In genomic region chr17:78224226-78225087, GRCh38 we compare ENCODE assay signal across 18 cellular contexts. TPM values are rescaled to one million over a fixed set of nuclear protein-coding genes. Genes with fewer than 3 reads are reported as not detected.
DNase-seq lines count a peak whose midpoint lies in the region; ATAC-seq and TF ChIP-seq lines count a peak whose summit lies in the region.
"Had no signal": no experiment of that assay in that cellular context is flagged by ENCODE, and none has a peak within 500 bp of the region (broad histone marks: within the 10 kb centered on the region; RNA-seq: fewer than 3 reads in every experiment).

No MANE protein-coding gene starts in this region.

- DNase-seq in DMS 273 treated with DMSO at 0.1 percent for 48 hours (lab: John Stamatoyannopoulos, UW), result peak; percentile 71
- peak; percentile 89 for DNase-seq in SK-N-SH
- peak; percentile 6 for DNase-seq in fibroblast of peridontal ligament (ENCODE audit: extremely low read depth)
- DNase-seq in osteoblast (ENCODE audit: insufficient read length, low spot score, missing footprints), result peak; percentile 70
- no peak for DNase-seq in NCI-H774 (lab: John Stamatoyannopoulos, UW)
- DNase-seq in T-helper 2 cell, result no peak
- no peak for DNase-seq in PC-3
- DNase-seq: activated CD4-positive, alpha-beta T cell treated with anti-CD3 and anti-CD28 coated beads for 48 hours; activated T-cell treated with anti-CD3 and anti-CD28 coated beads, Interleukin-2, amount 50 U/mL, for 48 hours; H7; left ventricle myocardium superior; small intestine; stimulated activated naive CD8-positive, alpha-beta T cell treated with anti-CD3 and anti-CD28 coated beads, Interleukin-15, Interleukin-2, amounts not matched to agents 100 U/mL and 50 U/mL, for 24 hours had no signal

- peak; percentile 37 for TF ChIP-seq RAD21 in SK-N-SH (IDR thresholded peaks at IDR 0.05; ENCODE audit: low read length)

- intact Hi-C loops in PC-3 (cut with micrococcal nuclease), result no loop called here

- H3K4me2 ChIP-seq in SK-N-SH (peak overlapping the region; percentile 38; the same call in 1 of the 2 replicates), osteoblast (ENCODE audit: insufficient read depth, low read length) (no peak overlapping the region), PC-3 (ENCODE audit: low read length) (no peak overlapping the region)
- H3K4me2 ChIP-seq: hepatocyte, KMS-11, neural progenitor cell had no signal

- TF ChIP-seq CTCF in SK-N-SH (IDR thresholded peaks at IDR 0.05) (no peak), osteoblast (IDR thresholded peaks at IDR 0.05; ENCODE audit: extremely low read depth, low read depth, low read length) (no peak), PC-3 (conservative IDR thresholded peaks at IDR 0.05; ENCODE audit: low read depth, low read length) (no peak)

- H3K79me2 ChIP-seq in SK-N-SH (ENCODE audit: insufficient read depth) (peaks cover 22% of the 10 kb centered on the region; the same call in 1 of the 2 replicates), osteoblast (ENCODE audit: insufficient read depth, low read length) (peaks cover 7% of the 10 kb centered on the region), PC-3 (ENCODE audit: low read length) (peaks cover 13% of the 10 kb centered on the region)
- H3K79me2 ChIP-seq: hepatocyte had no signal

- H2AFZ ChIP-seq in SK-N-SH (ENCODE audit: low read depth), result peak overlapping the region; percentile 73
- H2AFZ ChIP-seq in osteoblast (ENCODE audit: low read length), result peak overlapping the region; percentile 91
- no peak overlapping the region for H2AFZ ChIP-seq in PC-3 (ENCODE audit: low read length)
- H2AFZ ChIP-seq: hepatocyte, neural progenitor cell had no signal

- no peaks in the 10 kb centered on the region for H3K9me3 ChIP-seq in SK-N-SH
- H3K9me3 ChIP-seq in osteoblast (ENCODE audit: low read depth, low read length), result no peaks in the 10 kb centered on the region
- no peaks in the 10 kb centered on the region for H3K9me3 ChIP-seq in PC-3 (ENCODE audit: low read length)

- H3K36me3 ChIP-seq in SK-N-SH (replicated peaks in 1 of 2; ENCODE audit: control insufficient read depth in 1 of 2, insufficient read depth in 2 of 2, low read length in 1 of 2) (peaks cover 5 to 6% of the 10 kb centered on the region in 2 experiments), osteoblast (ENCODE audit: insufficient read depth, low read length) (peaks cover 31% of the 10 kb centered on the region), PC-3 (ENCODE audit: low read depth, low read length) (peaks cover 37% of the 10 kb centered on the region)
- H3K36me3 ChIP-seq: neural progenitor cell had no signal

- 61% methylated on average over 25 of the region's 27 CpGs for WGBS in SK-N-SH (ENCODE audit: low lambda C conversion rate)

- no TSS peak for BruUV-seq in PC-3 (replicated peaks; lab: Mats Ljungman, UMichigan)

- no peak for ATAC-seq in HG03520 (IDR thresholded peaks at IDR 0.05; ENCODE audit: unreplicated experiment)
- no peak for ATAC-seq in PC-3
- ATAC-seq: esophagus mucosa; left ventricle myocardium superior; stimulated activated naive CD8-positive, alpha-beta T cell treated with anti-CD3 and anti-CD28 coated beads, Interleukin-15, Interleukin-2, amounts not matched to agents 100 U/mL and 50 U/mL, for 24 hours had no signal

- TF ChIP-seq EP300 in SK-N-SH (IDR thresholded peaks at IDR 0.05; ENCODE audit: borderline replicate concordance in 1 of 2, low read depth in 1 of 2, low read length in 1 of 2), result peak in 1 of 2 experiments; percentile 46; a peak in 1 of 4 replicates

- H3K27ac ChIP-seq in SK-N-SH (ENCODE audit: low read depth in 2 of 2, low read length in 1 of 2) (peak overlapping the region; percentile 24 to 98; a peak in 3 of 4 replicates), osteoblast (ENCODE audit: low read depth, low read length) (no peak overlapping the region), PC-3 (ENCODE audit: low read length) (no peak overlapping the region)
- H3K27ac ChIP-seq: hepatocyte, KMS-11, neural progenitor cell had no signal

- H4K20me1 ChIP-seq in SK-N-SH (ENCODE audit: insufficient read depth) (peaks cover under 1% of the 10 kb centered on the region; the same call in 1 of the 2 replicates), osteoblast (ENCODE audit: insufficient read depth, low read length) (no peaks in the 10 kb centered on the region), PC-3 (ENCODE audit: low read length) (peaks cover 10% of the 10 kb centered on the region; the same call in 1 of the 2 replicates)

- CTCF ChIA-PET in SK-N-SH (lab: Yijun Ruan, JAX), result interaction anchor here (0.9 to 13.9 kb wide), 12 partner anchors 24 to 211 kb away, joined by 3 to 196 read pairs (median 4); partner anchors contain the start of genes AFMID and TK1
- CTCF ChIA-PET in PC-3 (lab: Charles Lee), result no interaction called here

- H3K27me3 ChIP-seq in SK-N-SH (ENCODE audit: insufficient read depth), result no peaks in the 10 kb centered on the region
- H3K27me3 ChIP-seq in osteoblast (ENCODE audit: insufficient read depth, low read length), result no peaks in the 10 kb centered on the region
- no peaks in the 10 kb centered on the region for H3K27me3 ChIP-seq in PC-3 (ENCODE audit: low read length)

- H3K9ac ChIP-seq in SK-N-SH (no peak overlapping the region), PC-3 (ENCODE audit: low read length) (no peak overlapping the region)
- H3K9ac ChIP-seq: KMS-11, neural progenitor cell had no signal

- peaks cover 8 to 50% of the 10 kb centered on the region in 2 experiments; a peak in 3 of 4 replicates for H3K4me1 ChIP-seq in SK-N-SH (ENCODE audit: control insufficient read depth in 1 of 2, insufficient read depth in 2 of 2, low read depth in 1 of 2, low read length in 1 of 2)
- no peaks in the 10 kb centered on the region for H3K4me1 ChIP-seq in osteoblast (ENCODE audit: insufficient read depth, low read length)
- peaks cover 8% of the 10 kb centered on the region; the same call in 1 of the 2 replicates for H3K4me1 ChIP-seq in PC-3 (ENCODE audit: insufficient read depth, low read length)

- H3F3A ChIP-seq in SK-N-SH (replicated peaks; ENCODE audit: insufficient read depth) (peaks cover 35% of the 10 kb centered on the region), PC-3 (ENCODE audit: low read length, unreplicated experiment) (peaks cover 9% of the 10 kb centered on the region)

- POLR2A ChIA-PET in SK-N-SH (lab: Yijun Ruan, JAX) (interaction anchor here (0.5 to 3.5 kb wide), 9 partner anchors 12 to 202 kb away, joined by 3 to 16 read pairs (median 4); no protein-coding TSS in a partner anchor), PC-3 (lab: Charles Lee; ENCODE audit: unreplicated experiment) (no interaction called here)

- no peaks in the 10 kb centered on the region for H3K9me2 ChIP-seq in SK-N-SH
- no peaks in the 10 kb centered on the region for H3K9me2 ChIP-seq in PC-3 (replicated peaks; ENCODE audit: low read length)

- H3K4me3 ChIP-seq in SK-N-SH (ENCODE audit: low read depth in 2 of 2, low read length in 1 of 2) (no peak overlapping the region), osteoblast (ENCODE audit: insufficient read depth, low read length) (peak overlapping the region; percentile 19), PC-3 (ENCODE audit: low read length) (no peak overlapping the region)
- H3K4me3 ChIP-seq: hepatocyte, neural progenitor cell had no signal

TF ChIP-seq in SK-N-SH, 30 proteins besides CTCF, POLR2A, EP300 and RAD21:
- TF ChIP-seq FOXJ3 (CRISPR knock-in tag; IDR thresholded peaks at IDR 0.05) (peak; percentile 65), RFX5 (IDR thresholded peaks at IDR 0.05; ENCODE audit: low read length) (peak; percentile 4; the same call in 1 of the 2 replicates), MXI1 (IDR thresholded peaks at IDR 0.05; ENCODE audit: low read depth, low read length) (peak; percentile 98), GATA2 (CRISPR knock-in tag; IDR thresholded peaks at IDR 0.05) (peak; percentile 45; the same call in 1 of the 2 replicates), CHD2 (IDR thresholded peaks at IDR 0.05; ENCODE audit: low read length, partially characterized antibody) (peak; percentile 66), SIN3A (IDR thresholded peaks at IDR 0.05; ENCODE audit: borderline replicate concordance, low read depth, low read length) (peak; percentile 37; the same call in 1 of the 2 replicates), GABPA (IDR thresholded peaks at IDR 0.05; ENCODE audit: low read depth) (no peak), RCOR1 (IDR thresholded peaks at IDR 0.05; ENCODE audit: low read length) (peak; percentile 22), ELF1 (IDR thresholded peaks at IDR 0.05) (no peak)

RNA-seq across cellular contexts. Expression of gene TMEM235, which starts 7.0 kb away (rescaled TPM):
- polyA plus RNA-seq in SK-N-SH (2012; rRNA removed), result not detected in 2 replicates
- polyA plus RNA-seq in SK-N-SH (2012; cell fraction: cytosol; rRNA removed), result 0.04 TPM in 1 of 2 replicates, not detected in the other
- polyA plus RNA-seq in SK-N-SH (2012; cell fraction: nucleus; rRNA removed), result not detected in 2 replicates
- total RNA-seq in osteoblast, result not detected in 2 replicates
- not detected in 2 replicates for total RNA-seq in PC-3 (2014; rRNA removed)
- total RNA-seq: esophagus mucosa, H7, left ventricle myocardium superior had no signal
- polyA plus RNA-seq: small intestine had no signal

RNA-seq across cellular contexts. Expression of gene BIRC5, which starts 10.4 kb away (rescaled TPM):
- 23.5 and 31.4 TPM in 2 replicates for polyA plus RNA-seq in SK-N-SH (2012; rRNA removed)
- polyA plus RNA-seq in SK-N-SH (2012; cell fraction: cytosol; rRNA removed), result 25.8 and 29.6 TPM in 2 replicates
- polyA plus RNA-seq in SK-N-SH (2012; cell fraction: nucleus; rRNA removed), result 13.7 and 15.8 TPM in 2 replicates
- total RNA-seq in osteoblast, result 8.0 and 11.5 TPM in 2 replicates
- 271 and 304 TPM in 2 replicates for total RNA-seq in PC-3 (2014; rRNA removed)

RNA-seq across cellular contexts. Expression of gene AFMID, which starts 37.3 kb away (rescaled TPM):
- 44.4 and 59.0 TPM in 2 replicates for polyA plus RNA-seq in SK-N-SH (2012; rRNA removed)
- polyA plus RNA-seq in SK-N-SH (2012; cell fraction: cytosol; rRNA removed), result 41.9 and 50.3 TPM in 2 replicates
- 47.1 and 49.5 TPM in 2 replicates for polyA plus RNA-seq in SK-N-SH (2012; cell fraction: nucleus; rRNA removed)
- total RNA-seq in osteoblast (20.0 and 23.2 TPM in 2 replicates), PC-3 (2014; rRNA removed) (53.1 and 58.9 TPM in 2 replicates)

RNA-seq across cellular contexts. Expression of gene TK1, which starts 37.6 kb away (rescaled TPM):
- 70.7 and 112 TPM in 2 replicates for polyA plus RNA-seq in SK-N-SH (2012; rRNA removed)
- 42.3 and 61.2 TPM in 2 replicates for polyA plus RNA-seq in SK-N-SH (2012; cell fraction: cytosol; rRNA removed)
- 46.5 and 61.3 TPM in 2 replicates for polyA plus RNA-seq in SK-N-SH (2012; cell fraction: nucleus; rRNA removed)
- 17.7 and 23.9 TPM in 2 replicates for total RNA-seq in osteoblast
- 340 and 430 TPM in 2 replicates for total RNA-seq in PC-3 (2014; rRNA removed)

RNA-seq across cellular contexts. Expression of gene SYNGR2, which starts 56.1 kb away (rescaled TPM):
- polyA plus RNA-seq in SK-N-SH (2012; rRNA removed), result 160 and 181 TPM in 2 replicates
- 76.9 and 109 TPM in 2 replicates for polyA plus RNA-seq in SK-N-SH (2012; cell fraction: cytosol; rRNA removed)
- polyA plus RNA-seq in SK-N-SH (2012; cell fraction: nucleus; rRNA removed), result 103 and 110 TPM in 2 replicates
- total RNA-seq in osteoblast (1.5 and 3.3 TPM in 2 replicates), PC-3 (2014; rRNA removed) (213 and 220 TPM in 2 replicates)

Comparison
In these comparisons a context has a peak if more than half of its experiments do, and no peak if none do; other contexts are left out.
1. DNase-seq: peak in DMS 273 treated with DMSO at 0.1 percent for 48 hours (single experiment), SK-N-SH (single experiment), fibroblast of peridontal ligament (single experiment) and osteoblast (single experiment); none in NCI-H774 (single experiment), T-helper 2 cell (0 of 5) and PC-3 (single experiment).
2. H3K27ac ChIP-seq: peak in SK-N-SH (2 of 2); none in osteoblast (single experiment) and PC-3 (single experiment).
3. RNA of gene BIRC5, which starts 10.4 kb away (total RNA-seq): 271 to 304 TPM in PC-3; 8.0 to 11.5 TPM in osteoblast; every median in the first group is over 10 times any median in the second.